1 cellular context compared by ENCODE assay signal in the genomic region with DNA sequence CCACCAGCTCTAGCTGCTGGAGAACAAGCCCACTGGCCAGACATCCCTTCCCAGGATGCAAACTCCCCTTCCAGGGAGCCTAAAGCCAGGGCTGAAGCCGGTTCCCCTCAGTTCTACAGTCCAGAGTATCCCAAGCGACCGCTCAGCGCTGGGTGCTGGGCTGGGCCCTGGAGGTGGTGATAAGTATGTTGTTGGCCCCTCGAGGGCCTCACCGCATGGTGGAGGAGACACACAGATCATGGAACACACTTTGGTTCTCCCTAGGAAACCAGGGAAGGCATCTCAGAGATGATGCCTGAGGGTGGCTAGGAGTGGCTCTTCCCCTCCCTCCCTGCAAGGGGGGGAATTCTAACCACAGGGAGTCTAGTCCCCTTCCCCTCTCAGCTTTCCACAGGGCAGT.
TF ChIP-seq lines count a peak whose summit lies in the region.

No MANE protein-coding gene starts in this region.

TF ChIP-seq in HEK293, 187 proteins besides CTCF, POLR2A, EP300 and RAD21:
- TF ChIP-seq, protein P1, sequence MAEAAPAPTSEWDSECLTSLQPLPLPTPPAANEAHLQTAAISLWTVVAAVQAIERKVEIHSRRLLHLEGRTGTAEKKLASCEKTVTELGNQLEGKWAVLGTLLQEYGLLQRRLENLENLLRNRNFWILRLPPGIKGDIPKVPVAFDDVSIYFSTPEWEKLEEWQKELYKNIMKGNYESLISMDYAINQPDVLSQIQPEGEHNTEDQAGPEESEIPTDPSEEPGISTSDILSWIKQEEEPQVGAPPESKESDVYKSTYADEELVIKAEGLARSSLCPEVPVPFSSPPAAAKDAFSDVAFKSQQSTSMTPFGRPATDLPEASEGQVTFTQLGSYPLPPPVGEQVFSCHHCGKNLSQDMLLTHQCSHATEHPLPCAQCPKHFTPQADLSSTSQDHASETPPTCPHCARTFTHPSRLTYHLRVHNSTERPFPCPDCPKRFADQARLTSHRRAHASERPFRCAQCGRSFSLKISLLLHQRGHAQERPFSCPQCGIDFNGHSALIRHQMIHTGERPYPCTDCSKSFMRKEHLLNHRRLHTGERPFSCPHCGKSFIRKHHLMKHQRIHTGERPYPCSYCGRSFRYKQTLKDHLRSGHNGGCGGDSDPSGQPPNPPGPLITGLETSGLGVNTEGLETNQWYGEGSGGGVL (tag by site-specific recombination; IDR thresholded peaks at IDR 0.05), result 0 out of 2 replicates have a peak, but pooled peaks have one; percentile 13
- TF ChIP-seq ZIC2 (tag by site-specific recombination; IDR thresholded peaks at IDR 0.05) (peak; percentile 76), ZBTB17 (tag by site-specific recombination; IDR thresholded peaks at IDR 0.05) (no peak), ZBTB21 (tag by site-specific recombination; IDR thresholded peaks at IDR 0.05) (no peak)
